8 cellular contexts compared by ENCODE assay signal in genomic region chr15:86231864-86232801, GRCh38.
DNase-seq lines count a peak whose midpoint lies in the region; ATAC-seq and TF ChIP-seq lines count a peak whose summit lies in the region.

No MANE protein-coding gene starts in this region.

- H3K14ac ChIP-seq in trophoblast cell (ENCODE audit: low read length): no peak overlapping the region

- ATAC-seq in GM21786 (IDR thresholded peaks at IDR 0.05; ENCODE audit: unreplicated experiment) (peak; percentile 78), HG03025 (IDR thresholded peaks at IDR 0.05; ENCODE audit: low FRiP score, unreplicated experiment) (no peak), GM19324 (IDR thresholded peaks at IDR 0.05; ENCODE audit: low FRiP score, unreplicated experiment) (no peak)

- H3K27ac ChIP-seq in trophoblast cell (ENCODE audit: low read depth, low read length): no peak overlapping the region

- H3K4ac ChIP-seq in trophoblast cell (ENCODE audit: low read depth, low read length): no peak overlapping the region

- H2BK12ac ChIP-seq in trophoblast cell (ENCODE audit: low read length): no peak overlapping the region

- H2AK5ac ChIP-seq in trophoblast cell (ENCODE audit: low read length): no peak overlapping the region

- H3K79me2 ChIP-seq in trophoblast cell (ENCODE audit: control insufficient read depth, insufficient read depth, low read length, poor library complexity): no peaks in the 10 kb centered on the region

- peak; percentile 41 for TF ChIP-seq CTCF in fibroblast of mammary gland (conservative IDR thresholded peaks at IDR 0.05; ENCODE audit: control insufficient read depth, insufficient read depth, low read depth, low read length)

- H3K36me3 ChIP-seq in trophoblast cell (ENCODE audit: control insufficient read depth in 1 of 2, insufficient read depth in 2 of 2, low read length in 2 of 2): no peaks in the 10 kb centered on the region

- H3K4me1 ChIP-seq in trophoblast cell (ENCODE audit: control insufficient read depth in 1 of 2, insufficient read depth in 2 of 2, low read length in 2 of 2): peaks cover 0 to 4% of the 10 kb centered on the region in 2 experiments

- no peak overlapping the region for H3K18ac ChIP-seq in trophoblast cell (ENCODE audit: low read length)

- peak overlapping the region; percentile 25 for H3K4me2 ChIP-seq in trophoblast cell (ENCODE audit: low read length)

- H4K12ac ChIP-seq in trophoblast cell (ENCODE audit: low read depth, low read length): no peak overlapping the region

- H3K4me3 ChIP-seq in fibroblast of mammary gland (ENCODE audit: control insufficient read depth, low read depth, low read length) (no peak overlapping the region), trophoblast cell (ENCODE audit: low read depth, low read length) (peak overlapping the region; percentile 39)

- no peak overlapping the region for H2BK120ac ChIP-seq in trophoblast cell (ENCODE audit: insufficient read depth, low read length, poor library complexity)

- no peak overlapping the region for H3K23ac ChIP-seq in trophoblast cell (ENCODE audit: low read length)

- H3K9me3 ChIP-seq in trophoblast cell (ENCODE audit: insufficient read depth, low read depth, low read length): no peaks in the 10 kb centered on the region

- WGBS in trophoblast cell (ENCODE audit: extremely low coverage, insufficient coverage, insufficient read length): no CpG with 5 or more reads among the region's 20 CpGs

- no peaks in the 10 kb centered on the region for H3K79me1 ChIP-seq in trophoblast cell (ENCODE audit: low read length)

- H3K27me3 ChIP-seq in trophoblast cell (ENCODE audit: insufficient read depth, low read length): no peaks in the 10 kb centered on the region

- H3K9ac ChIP-seq in trophoblast cell (ENCODE audit: low read length): peak overlapping the region; percentile 29

- DNase-seq in DMS114 treated with DMSO at 0.1 percent for 48 hours (lab: John Stamatoyannopoulos, UW; ENCODE audit: unreplicated experiment) (peak; percentile 26), NCI-H1105 treated with DMSO at 0.1 percent for 48 hours (lab: John Stamatoyannopoulos, UW) (peak; percentile 36), fibroblast of mammary gland (ENCODE audit: low read depth) (peak; percentile 27), trophoblast cell (peak in 1 of 2 donors; percentile 8)
- peak; percentile 24 for DNase-seq in activated CD4-positive, alpha-beta T cell treated with anti-CD3 and anti-CD28 coated beads, Interleukin-2, amount 50 U/mL, for 1 hour

- no peak overlapping the region for H2AFZ ChIP-seq in trophoblast cell (ENCODE audit: insufficient read depth, low read length, poor library complexity)

- no peak overlapping the region for H2BK5ac ChIP-seq in trophoblast cell (ENCODE audit: low read depth, low read length, poor library complexity)

- H4K91ac ChIP-seq in trophoblast cell (ENCODE audit: low read depth, low read length): no peak overlapping the region

- H4K8ac ChIP-seq in trophoblast cell (ENCODE audit: low read depth, low read length): no peak overlapping the region
